ENCODE assay signal across 7 cellular contexts in the genomic region with DNA sequence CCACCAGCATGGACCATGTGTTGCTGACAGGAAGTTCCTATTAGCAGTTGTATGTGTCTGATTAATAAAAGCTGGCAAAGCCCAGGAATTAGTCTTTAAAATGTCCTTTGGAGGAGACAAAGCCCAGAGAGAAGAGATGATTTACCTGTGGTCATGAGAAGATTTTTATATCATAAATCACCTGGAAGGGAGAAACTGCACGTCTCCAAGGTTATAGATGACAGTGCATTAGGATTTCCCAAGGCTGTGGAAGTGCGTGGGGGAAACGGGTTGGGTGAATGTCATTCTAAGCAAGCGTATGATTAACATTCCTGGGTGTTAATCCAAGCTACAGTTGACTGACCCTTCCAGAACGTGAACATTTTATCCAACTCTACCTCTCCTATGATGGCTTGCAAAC.
"Had no signal": no experiment of that assay in that cellular context is flagged by ENCODE, and none has a peak within 500 bp of the region (broad histone marks: within the 10 kb centered on the region; RNA-seq: fewer than 3 reads in every experiment).

No MANE protein-coding gene starts in this region.

- H3K27ac Mint-ChIP-seq: GM23338, H9, IgD-negative memory B cell had no signal

- H3K4me1 Mint-ChIP-seq: GM23338, H9, IgD-negative memory B cell had no signal

- H2AFZ ChIP-seq: GM23338 had no signal

- ATAC-seq: GM23338, HepG2 had no signal

- H3K4me2 ChIP-seq: GM23338 had no signal

- H3K27ac ChIP-seq: HL-60 had no signal

- H3K4me3 Mint-ChIP-seq: GM23338, H9, IgD-negative memory B cell had no signal

- DNase-seq: H9, HCEC 1CT, KBM-7 had no signal

- H3K4me3 ChIP-seq: GM23338 had no signal
